Comparison of ENCODE assay signal across 8 cellular contexts in the genomic region with DNA sequence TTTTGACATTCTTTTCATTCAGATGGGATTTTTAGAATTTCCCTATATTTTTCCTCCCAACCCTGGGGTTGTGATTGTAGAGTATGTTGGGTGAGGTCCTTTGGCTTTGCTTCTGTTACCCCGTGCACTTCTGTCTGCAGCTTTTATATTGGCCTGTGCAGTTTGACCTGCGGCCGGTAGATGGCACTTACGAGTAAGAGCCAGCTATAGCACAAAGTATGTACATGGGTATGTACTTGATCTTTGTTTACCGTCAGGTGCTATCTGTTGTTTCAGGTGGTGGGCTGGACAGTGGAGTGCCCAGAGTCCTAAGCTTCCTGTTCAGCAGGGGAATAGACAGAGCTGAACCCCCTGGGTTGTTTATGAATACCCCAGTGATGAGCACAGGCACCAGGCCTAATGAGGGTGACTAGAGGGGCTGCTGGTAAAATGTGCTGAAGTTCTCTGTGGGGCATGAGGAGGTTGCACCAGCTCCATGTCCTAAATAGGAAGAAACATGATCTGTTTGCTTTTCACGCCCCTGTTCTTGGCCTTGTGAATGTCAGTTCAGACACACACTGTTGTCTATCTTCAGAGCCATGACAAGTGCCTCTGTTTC. TPM values are rescaled to one million over a fixed set of nuclear protein-coding genes. Genes with fewer than 3 reads are reported as not detected.
DNase-seq lines count a peak whose midpoint lies in the region; ATAC-seq and FAIRE-seq lines count a peak whose summit lies in the region.

No MANE protein-coding gene starts in this region.

- peaks cover 7% of the 10 kb centered on the region for H3K27me3 Mint-ChIP-seq in activated naive CD4-positive, alpha-beta T cell treated with anti-CD3 and anti-CD28 coated beads for 36 hours (ENCODE audit: low read depth)

- H3K27ac Mint-ChIP-seq in activated naive CD4-positive, alpha-beta T cell treated with anti-CD3 and anti-CD28 coated beads for 36 hours: no peak overlapping the region

- DNase-seq in activated naive CD4-positive, alpha-beta T cell treated with anti-CD3 and anti-CD28 coated beads for 36 hours: peak; percentile 13
- DNase-seq in activated naive CD4-positive, alpha-beta T cell treated with anti-CD3 and anti-CD28 coated beads, Interleukin-2, amount 50 U/mL, for 16 hours: no peak
- DNase-seq in HTR-8/SVneo (ENCODE audit: insufficient read length, low spot score) (peak; percentile 28), iPS-NIHi7 (ENCODE audit: extremely low spot score) (peak; percentile 63), superior temporal gyrus (ENCODE audit: extremely low spot score) (no peak), hypothalamus (lab: John Stamatoyannopoulos, UW) (no peak)

- H3K4me1 Mint-ChIP-seq in activated naive CD4-positive, alpha-beta T cell treated with anti-CD3 and anti-CD28 coated beads for 36 hours (ENCODE audit: low read depth): no peaks in the 10 kb centered on the region

- peak; percentile 91 for ATAC-seq in GM21723 (IDR thresholded peaks at IDR 0.05; ENCODE audit: unreplicated experiment)

- intact Hi-C loops in activated naive CD4-positive, alpha-beta T cell treated with anti-CD3 and anti-CD28 coated beads for 36 hours (cut with micrococcal nuclease): no loop called here

- FAIRE-seq in HTR-8/SVneo (lab: Jason Lieb, UNC): peak; percentile 48
- peak; percentile 42 for FAIRE-seq in TTC549 (lab: Jason Lieb, UNC)

- peaks cover 12% of the 10 kb centered on the region for H3K9me3 Mint-ChIP-seq in activated naive CD4-positive, alpha-beta T cell treated with anti-CD3 and anti-CD28 coated beads for 36 hours

- CTCF ChIA-PET in activated naive CD4-positive, alpha-beta T cell treated with anti-CD3 and anti-CD28 coated beads for 36 hours (lab: Charles Lee): interaction anchor here (0.9 to 1.3 kb wide), 2 partner anchors 8 to 9 kb away, joined by 3 read pairs; no protein-coding TSS in a partner anchor

- H3K36me3 Mint-ChIP-seq in activated naive CD4-positive, alpha-beta T cell treated with anti-CD3 and anti-CD28 coated beads for 36 hours (ENCODE audit: low read depth): no peaks in the 10 kb centered on the region

- no peak overlapping the region for H3K4me3 Mint-ChIP-seq in activated naive CD4-positive, alpha-beta T cell treated with anti-CD3 and anti-CD28 coated beads for 36 hours

RNA-seq across cellular contexts. Expression of gene THUMPD2, which starts 58.9 kb away (rescaled TPM):
- total RNA-seq in activated naive CD4-positive, alpha-beta T cell treated with anti-CD3 and anti-CD28 coated beads for 36 hours: 10 to 100 TPM; 13.6 to 13.8 TPM

Comparison
In these comparisons a context has a peak if more than half of its experiments do, and no peak if none do; other contexts are left out.
1. DNase-seq: peak in activated naive CD4-positive, alpha-beta T cell treated with anti-CD3 and anti-CD28 coated beads for 36 hours (single experiment), HTR-8/SVneo (single experiment) and iPS-NIHi7 (single experiment); none in activated naive CD4-positive, alpha-beta T cell treated with anti-CD3 and anti-CD28 coated beads, Interleukin-2, amount 50 U/mL, for 16 hours (single experiment), superior temporal gyrus (single experiment) and hypothalamus (0 of 51).